Comparison of ENCODE assay signal across 9 cellular contexts in genomic region chr13:101875717-101876393, GRCh38.
DNase-seq lines count a peak whose midpoint lies in the region; ATAC-seq and TF ChIP-seq lines count a peak whose summit lies in the region.
"Had no signal": no experiment of that assay in that cellular context is flagged by ENCODE, and none has a peak within 500 bp of the region (broad histone marks: within the 10 kb centered on the region; RNA-seq: fewer than 3 reads in every experiment).

No MANE protein-coding gene starts in this region.

- DNase-seq in HS-5 (ENCODE audit: low read depth) (peak; percentile 62), NCI-H69 (lab: John Stamatoyannopoulos, UW) (peak; percentile 92), epithelial cell of esophagus (ENCODE audit: low read depth) (peak; percentile 58), skeletal muscle cell (ENCODE audit: low read depth) (peak; percentile 53)
- DNase-seq in stimulated activated CD4-positive, alpha-beta T cell treated with anti-CD3 and anti-CD28 coated beads, Interleukin-2, amount 100 ng/mL, for 48 hours: no peak
- no peak for DNase-seq in activated naive CD4-positive, alpha-beta T cell treated with anti-CD3 and anti-CD28 coated beads, Interleukin-2, amount 50 U/mL, for 16 hours
- DNase-seq: activated gamma-delta T cell had no signal

- H3K4me3 ChIP-seq in epithelial cell of esophagus (ENCODE audit: low read length) (no peak overlapping the region), skeletal muscle cell (ENCODE audit: low read depth, low read length) (no peak overlapping the region)

- ATAC-seq in HG02970 (IDR thresholded peaks at IDR 0.05; ENCODE audit: low FRiP score, unreplicated experiment) (no peak), GM18858 (IDR thresholded peaks at IDR 0.05; ENCODE audit: unreplicated experiment) (no peak)

- no peak for TF ChIP-seq CTCF in epithelial cell of esophagus (IDR thresholded peaks at IDR 0.05; ENCODE audit: insufficient read depth, low read depth, low read length, missing control alignments)

Comparison
In these comparisons a context has a peak if more than half of its experiments do, and no peak if none do; other contexts are left out.
1. DNase-seq: peak in HS-5 (single experiment), NCI-H69 (single experiment), epithelial cell of esophagus (single experiment) and skeletal muscle cell (single experiment); none in stimulated activated CD4-positive, alpha-beta T cell treated with anti-CD3 and anti-CD28 coated beads, Interleukin-2, amount 100 ng/mL, for 48 hours (0 of 2) and activated naive CD4-positive, alpha-beta T cell treated with anti-CD3 and anti-CD28 coated beads, Interleukin-2, amount 50 U/mL, for 16 hours (single experiment).